In genomic region chr10:112202561-112203241, GRCh38 we compare ENCODE assay signal across 9 cellular contexts. TPM values are rescaled to one million over a fixed set of nuclear protein-coding genes. Genes with fewer than 3 reads are reported as not detected.
DNase-seq lines count a peak whose midpoint lies in the region; ATAC-seq and TF ChIP-seq lines count a peak whose summit lies in the region.
"Had no signal": no experiment of that assay in that cellular context is flagged by ENCODE, and none has a peak within 500 bp of the region (broad histone marks: within the 10 kb centered on the region; RNA-seq: fewer than 3 reads in every experiment).

No MANE protein-coding gene starts in this region.

- H3K4me1 ChIP-seq in lower lobe of right lung: no peaks in the 10 kb centered on the region
- H3K4me1 ChIP-seq: prostate gland had no signal

- no peaks in the 10 kb centered on the region for H3K9me3 ChIP-seq in lower lobe of right lung
- H3K9me3 ChIP-seq: prostate gland had no signal

- H3K4me1 Mint-ChIP-seq in activated T-cell treated with anti-CD3 and anti-CD28 coated beads, Interleukin-2, amount 50 U/mL, for 24 hours (ENCODE audit: low read depth): peaks cover 12% of the 10 kb centered on the region
- peaks cover 25% of the 10 kb centered on the region for H3K4me1 Mint-ChIP-seq in activated B cell treated with CpG ODN at 0.5 μM for 24 hours

- CTCF ChIA-PET in activated B cell treated with CpG ODN at 0.5 μM for 24 hours (lab: Charles Lee): no interaction called here

- TF ChIP-seq CTCF in activated B cell treated with CpG ODN at 0.5 μM for 24 hours (IDR thresholded peaks at IDR 0.05) (no peak), lower lobe of right lung (IDR thresholded peaks at IDR 0.05) (no peak)

- no peaks in the 10 kb centered on the region for H3K36me3 Mint-ChIP-seq in activated T-cell treated with anti-CD3 and anti-CD28 coated beads, Interleukin-2, amount 50 U/mL, for 24 hours (ENCODE audit: low read depth)
- no peaks in the 10 kb centered on the region for H3K36me3 Mint-ChIP-seq in activated B cell treated with CpG ODN at 0.5 μM for 24 hours (ENCODE audit: low read depth)

- intact Hi-C loops in activated B cell treated with CpG ODN at 0.5 μM for 24 hours (cut with micrococcal nuclease): loop anchor here (1.0 kb wide), 1 partner anchor 19 kb away; the partner anchor contains the start of gene GPAM
- intact Hi-C loops in lower lobe of right lung (cut with DNase I): no loop called here

- no peak overlapping the region for H3K4me3 ChIP-seq in lower lobe of right lung
- H3K4me3 ChIP-seq: prostate gland had no signal

- DNase-seq in activated T-cell treated with anti-CD3 and anti-CD28 coated beads, Interleukin-2, amount 50 U/mL, for 24 hours: no peak
- DNase-seq in activated T-cell treated with anti-CD3 and anti-CD28 coated beads for 4 hours (no peak), activated B cell treated with CpG ODN at 0.5 μM for 24 hours (no peak), stromal cell of bone marrow (ENCODE audit: low read depth) (peak; percentile 48), NCI-H748 treated with DMSO at 0.1 percent for 48 hours (lab: John Stamatoyannopoulos, UW) (no peak), lower lobe of right lung (no peak)
- DNase-seq in effector CD8-positive, alpha-beta T cell (lab: John Stamatoyannopoulos, UW): no peak

- peaks cover 29% of the 10 kb centered on the region for H3K27me3 Mint-ChIP-seq in activated T-cell treated with anti-CD3 and anti-CD28 coated beads, Interleukin-2, amount 50 U/mL, for 24 hours
- H3K27me3 Mint-ChIP-seq in activated B cell treated with CpG ODN at 0.5 μM for 24 hours: no peaks in the 10 kb centered on the region

- peak overlapping the region; percentile 33 for H3K27ac Mint-ChIP-seq in activated T-cell treated with anti-CD3 and anti-CD28 coated beads, Interleukin-2, amount 50 U/mL, for 24 hours
- peak overlapping the region; percentile 88 for H3K27ac Mint-ChIP-seq in activated B cell treated with CpG ODN at 0.5 μM for 24 hours

- H3K9me3 Mint-ChIP-seq in activated T-cell treated with anti-CD3 and anti-CD28 coated beads, Interleukin-2, amount 50 U/mL, for 24 hours: no peaks in the 10 kb centered on the region
- H3K9me3 Mint-ChIP-seq in activated B cell treated with CpG ODN at 0.5 μM for 24 hours: no peaks in the 10 kb centered on the region

- POLR2A ChIA-PET in activated B cell treated with CpG ODN at 0.5 μM for 24 hours (lab: Charles Lee): interaction anchor here (1.0 to 1.7 kb wide), 2 partner anchors 13 to 19 kb away, joined by 3 to 6 read pairs; partner anchors contain the start of gene GPAM

- no peak overlapping the region for H3K27ac ChIP-seq in lower lobe of right lung
- H3K27ac ChIP-seq: prostate gland had no signal

- ATAC-seq in HG02885 (IDR thresholded peaks at IDR 0.05; ENCODE audit: poor library complexity, unreplicated experiment): peak; percentile 90
- ATAC-seq in activated B cell treated with CpG ODN at 0.5 μM for 24 hours (ENCODE audit: low read depth): peak; percentile 74
- ATAC-seq in lower lobe of right lung: no peak

- no peaks in the 10 kb centered on the region for H3K27me3 ChIP-seq in lower lobe of right lung (ENCODE audit: low read depth)

- no peak overlapping the region for H3K4me3 Mint-ChIP-seq in activated T-cell treated with anti-CD3 and anti-CD28 coated beads, Interleukin-2, amount 50 U/mL, for 24 hours
- peak overlapping the region; percentile 52 for H3K4me3 Mint-ChIP-seq in activated B cell treated with CpG ODN at 0.5 μM for 24 hours

- no peaks in the 10 kb centered on the region for H3K36me3 ChIP-seq in lower lobe of right lung
- H3K36me3 ChIP-seq: prostate gland had no signal

RNA-seq across cellular contexts. Expression of gene GPAM, which starts 19.1 kb away (rescaled TPM):
- 8.6 and 10.2 TPM in 2 replicates for total RNA-seq in activated B cell treated with CpG ODN at 0.5 μM for 24 hours
- 27.2 TPM for total RNA-seq in lower lobe of right lung

Comparison
In these comparisons a context has a peak if more than half of its experiments do, and no peak if none do; other contexts are left out.
1. ATAC-seq: peak in HG02885 (single experiment) and activated B cell treated with CpG ODN at 0.5 μM for 24 hours (single experiment); none in lower lobe of right lung (0 of 2).